In the genomic region with DNA sequence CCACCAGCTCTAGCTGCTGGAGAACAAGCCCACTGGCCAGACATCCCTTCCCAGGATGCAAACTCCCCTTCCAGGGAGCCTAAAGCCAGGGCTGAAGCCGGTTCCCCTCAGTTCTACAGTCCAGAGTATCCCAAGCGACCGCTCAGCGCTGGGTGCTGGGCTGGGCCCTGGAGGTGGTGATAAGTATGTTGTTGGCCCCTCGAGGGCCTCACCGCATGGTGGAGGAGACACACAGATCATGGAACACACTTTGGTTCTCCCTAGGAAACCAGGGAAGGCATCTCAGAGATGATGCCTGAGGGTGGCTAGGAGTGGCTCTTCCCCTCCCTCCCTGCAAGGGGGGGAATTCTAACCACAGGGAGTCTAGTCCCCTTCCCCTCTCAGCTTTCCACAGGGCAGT, we compare ENCODE assay signal across 29 cellular contexts. TPM values are rescaled to one million over a fixed set of nuclear protein-coding genes. Genes with fewer than 3 reads are reported as not detected.
DNase-seq lines count a peak whose midpoint lies in the region; ATAC-seq and TF ChIP-seq lines count a peak whose summit lies in the region.
"Had no signal": no experiment of that assay in that cellular context is flagged by ENCODE, and none has a peak within 500 bp of the region (broad histone marks: within the 10 kb centered on the region; RNA-seq: fewer than 3 reads in every experiment).

No MANE protein-coding gene starts in this region.

- no peaks in the 10 kb centered on the region for H3K9me3 Mint-ChIP-seq in GM23338
- H3K9me3 Mint-ChIP-seq: activated naive CD8-positive, alpha-beta T cell treated with anti-CD3 and anti-CD28 coated beads for 36 hours; HFFc6; stimulated activated memory B cell treated with anti-CD40 and anti-IgM and Interleukin-4, amounts not matched to agents 10 μg/mL and 1 μg/mL and 100 μg/mL, for 72 hours had no signal

- WGBS in HUES64 = 80% methylated on average over 6 of the region's 6 CpGs

- peak overlapping the region; percentile 89; the same call in 1 of the 2 replicates for H3K27ac Mint-ChIP-seq in GM23338
- H3K27ac Mint-ChIP-seq: activated CD4-positive, alpha-beta T cell treated with anti-CD3 and anti-CD28 coated beads for 36 hours; activated naive CD8-positive, alpha-beta T cell treated with anti-CD3 and anti-CD28 coated beads for 36 hours; HFFc6; naive thymus-derived CD4-positive, alpha-beta T cell; stimulated activated memory B cell treated with anti-CD40 and anti-IgM and Interleukin-4, amounts not matched to agents 10 μg/mL and 1 μg/mL and 100 μg/mL, for 72 hours had no signal

- H3K9ac ChIP-seq in HUES64 (ENCODE audit: low read depth, low read length) = peak overlapping the region; percentile 78; the same call in 1 of the 2 replicates
- H3K9ac ChIP-seq in iPS-15b (ENCODE audit: low read depth, low read length) = peak overlapping the region; percentile 83
- H3K9ac ChIP-seq: BLaER1 had no signal

- TF ChIP-seq CTCF in GM23338 (conservative IDR thresholded peaks at IDR 0.05; ENCODE audit: low read depth in 2 of 2) (no peak), osteoblast (IDR thresholded peaks at IDR 0.05; ENCODE audit: extremely low read depth, low read depth, low read length) (no peak)

- no peaks in the 10 kb centered on the region for H3K27me3 ChIP-seq in GM23338 (ENCODE audit: insufficient read depth)
- peaks cover 13% of the 10 kb centered on the region; the same call in 1 of the 2 replicates for H3K27me3 ChIP-seq in HUES64 (ENCODE audit: insufficient read depth, low read length)
- no peaks in the 10 kb centered on the region for H3K27me3 ChIP-seq in iPS-15b (ENCODE audit: control insufficient read depth, insufficient read depth, low read length)
- peaks cover 1% of the 10 kb centered on the region for H3K27me3 ChIP-seq in osteoblast (ENCODE audit: insufficient read depth, low read length)
- H3K27me3 ChIP-seq: BLaER1, breast epithelium, dorsolateral prefrontal cortex, upper lobe of right lung had no signal

- H2AFZ ChIP-seq in GM23338 (no peak overlapping the region), osteoblast (ENCODE audit: low read length) (no peak overlapping the region)

- peak overlapping the region; percentile 98 for H3K4me3 Mint-ChIP-seq in GM23338
- H3K4me3 Mint-ChIP-seq: activated CD4-positive, alpha-beta T cell treated with anti-CD3 and anti-CD28 coated beads for 36 hours; activated naive CD8-positive, alpha-beta T cell treated with anti-CD3 and anti-CD28 coated beads for 36 hours; HFFc6; naive thymus-derived CD4-positive, alpha-beta T cell; stimulated activated memory B cell treated with anti-CD40 and anti-IgM and Interleukin-4, amounts not matched to agents 10 μg/mL and 1 μg/mL and 100 μg/mL, for 72 hours had no signal

- H3K4me1 Mint-ChIP-seq in GM23338 = peaks cover 72% of the 10 kb centered on the region

- peaks cover 77% of the 10 kb centered on the region for H3K4me1 ChIP-seq in GM23338 (ENCODE audit: insufficient read depth)
- H3K4me1 ChIP-seq in HUES64 (ENCODE audit: insufficient read depth, low read length) = peaks cover 66% of the 10 kb centered on the region
- peaks cover 42% of the 10 kb centered on the region for H3K4me1 ChIP-seq in iPS-15b (ENCODE audit: control insufficient read depth, insufficient read depth, low read length)
- peaks cover 8% of the 10 kb centered on the region for H3K4me1 ChIP-seq in osteoblast (ENCODE audit: insufficient read depth, low read length)

- H3K27ac ChIP-seq in GM23338 (ENCODE audit: low read depth) = peak overlapping the region; percentile 79
- H3K27ac ChIP-seq in HUES64 (ENCODE audit: low read depth, low read length) = peak overlapping the region; percentile 45; the same call in 1 of the 2 replicates
- H3K27ac ChIP-seq in osteoblast (ENCODE audit: low read depth, low read length) = no peak overlapping the region
- H3K27ac ChIP-seq: BLaER1, upper lobe of right lung had no signal

- peaks cover 32% of the 10 kb centered on the region for H3K27me3 Mint-ChIP-seq in GM23338 (ENCODE audit: insufficient read depth, low read depth, poor library complexity)

- H4K20me1 ChIP-seq in GM23338 (replicated peaks; ENCODE audit: insufficient read depth) (peaks cover 86% of the 10 kb centered on the region), osteoblast (ENCODE audit: insufficient read depth, low read length) (no peaks in the 10 kb centered on the region)

- DNase-seq in GM23338 (ENCODE audit: low spot score) (no peak), osteoblast (ENCODE audit: insufficient read length, low spot score, missing footprints) (peak; percentile 56), AG08396 (ENCODE audit: low spot score) (no peak)
- DNase-seq: activated CD4-positive, alpha-beta T cell treated with anti-CD3 and anti-CD28 coated beads for 36 hours; activated naive CD8-positive, alpha-beta T cell treated with anti-CD3 and anti-CD28 coated beads for 36 hours; activated T-cell treated with anti-CD3 and anti-CD28 coated beads for 4 hours; anterior cingulate cortex; dorsolateral prefrontal cortex; esophagus squamous epithelium; foreskin melanocyte; HFFc6; left ventricle myocardium superior; midbrain; naive thymus-derived CD4-positive, alpha-beta T cell; NCI-H1436; NCI-H2081 treated with DMSO at 0.1 percent for 48 hours; NCI-H226; NCI-H69; SIG-M5; SW 1271; upper lobe of right lung had no signal

- H3K36me3 Mint-ChIP-seq in GM23338 (ENCODE audit: low read depth) = peaks cover 85% of the 10 kb centered on the region
- H3K36me3 Mint-ChIP-seq: activated naive CD8-positive, alpha-beta T cell treated with anti-CD3 and anti-CD28 coated beads for 36 hours; naive thymus-derived CD4-positive, alpha-beta T cell; stimulated activated memory B cell treated with anti-CD40 and anti-IgM and Interleukin-4, amounts not matched to agents 10 μg/mL and 1 μg/mL and 100 μg/mL, for 72 hours had no signal

- no peaks in the 10 kb centered on the region for H3K9me2 ChIP-seq in GM23338 (ENCODE audit: insufficient read depth)

- peaks cover 31% of the 10 kb centered on the region for H3K36me3 ChIP-seq in GM23338 (ENCODE audit: insufficient read depth)
- peaks cover 77% of the 10 kb centered on the region for H3K36me3 ChIP-seq in HUES64 (ENCODE audit: insufficient read depth, low read length)
- peaks cover 55% of the 10 kb centered on the region for H3K36me3 ChIP-seq in iPS-15b (ENCODE audit: control insufficient read depth, insufficient read depth, low read length)
- no peaks in the 10 kb centered on the region for H3K36me3 ChIP-seq in osteoblast (ENCODE audit: insufficient read depth, low read length)
- H3K36me3 ChIP-seq: breast epithelium, esophagus squamous epithelium, upper lobe of right lung had no signal

- H3K4me2 ChIP-seq in GM23338 (peak overlapping the region; percentile 100), osteoblast (ENCODE audit: insufficient read depth, low read length) (no peak overlapping the region)
- H3K4me2 ChIP-seq: BLaER1 had no signal

- H3K4me3 ChIP-seq in GM23338 (peak overlapping the region; percentile 99), HUES64 (ENCODE audit: low read length) (peak overlapping the region; percentile 97), iPS-15b (ENCODE audit: low read depth, low read length) (peak overlapping the region; percentile 99), osteoblast (ENCODE audit: insufficient read depth, low read length) (no peak overlapping the region)
- H3K4me3 ChIP-seq: BLaER1, breast epithelium, esophagus squamous epithelium, upper lobe of right lung had no signal

- H3F3A ChIP-seq in GM23338 (replicated peaks; ENCODE audit: low read depth) = peaks cover 64% of the 10 kb centered on the region

- H3K79me2 ChIP-seq in GM23338 (replicated peaks; ENCODE audit: insufficient read depth) (peaks cover 96% of the 10 kb centered on the region), osteoblast (ENCODE audit: insufficient read depth, low read length) (peaks cover 54% of the 10 kb centered on the region)

- H3K9me3 ChIP-seq in HUES64 (ENCODE audit: insufficient read depth, low read depth, low read length) = no peaks in the 10 kb centered on the region
- H3K9me3 ChIP-seq in iPS-15b (ENCODE audit: control insufficient read depth, insufficient read depth, low read length) = no peaks in the 10 kb centered on the region
- H3K9me3 ChIP-seq in osteoblast (ENCODE audit: low read depth, low read length) = no peaks in the 10 kb centered on the region
- H3K9me3 ChIP-seq: breast epithelium, esophagus squamous epithelium, upper lobe of right lung had no signal

- ATAC-seq in GM23338 = peak; percentile 3; the same call in 2 of the 3 replicates
- no peak for ATAC-seq in GM19023 (IDR thresholded peaks at IDR 0.05; ENCODE audit: unreplicated experiment)
- ATAC-seq in HG03342 (IDR thresholded peaks at IDR 0.05; ENCODE audit: unreplicated experiment) = no peak
- no peak for ATAC-seq in HG03378 (IDR thresholded peaks at IDR 0.05; ENCODE audit: unreplicated experiment)
- ATAC-seq: activated CD4-positive, alpha-beta T cell treated with anti-CD3 and anti-CD28 coated beads for 36 hours; left ventricle myocardium superior; naive thymus-derived CD4-positive, alpha-beta T cell; stimulated activated memory B cell treated with anti-CD40 and anti-IgM and Interleukin-4, amounts not matched to agents 10 μg/mL and 1 μg/mL and 100 μg/mL, for 72 hours; upper lobe of right lung had no signal

TF ChIP-seq in GM23338, 12 proteins besides CTCF, POLR2A, EP300 and RAD21 (continues in another document):
- no peak for TF ChIP-seq CREB1 (CRISPR knock-in tag; IDR thresholded peaks at IDR 0.05; ENCODE audit: low read depth)
- TF ChIP-seq EZH2 (IDR thresholded peaks at IDR 0.05; ENCODE audit: low read depth, unreplicated experiment) = no peak
- TF ChIP-seq, protein P1, sequence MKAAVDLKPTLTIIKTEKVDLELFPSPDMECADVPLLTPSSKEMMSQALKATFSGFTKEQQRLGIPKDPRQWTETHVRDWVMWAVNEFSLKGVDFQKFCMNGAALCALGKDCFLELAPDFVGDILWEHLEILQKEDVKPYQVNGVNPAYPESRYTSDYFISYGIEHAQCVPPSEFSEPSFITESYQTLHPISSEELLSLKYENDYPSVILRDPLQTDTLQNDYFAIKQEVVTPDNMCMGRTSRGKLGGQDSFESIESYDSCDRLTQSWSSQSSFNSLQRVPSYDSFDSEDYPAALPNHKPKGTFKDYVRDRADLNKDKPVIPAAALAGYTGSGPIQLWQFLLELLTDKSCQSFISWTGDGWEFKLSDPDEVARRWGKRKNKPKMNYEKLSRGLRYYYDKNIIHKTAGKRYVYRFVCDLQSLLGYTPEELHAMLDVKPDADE (IDR thresholded peaks at IDR 0.05) = no peak
- no peak for TF ChIP-seq EZH2phosphoT487 (IDR thresholded peaks at IDR 0.05; ENCODE audit: unreplicated experiment)
- TF ChIP-seq POLR2AphosphoS5 (IDR thresholded peaks at IDR 0.05; ENCODE audit: low read depth) = no peak; the same call in 1 of the 2 replicates
- TF ChIP-seq NANOG (IDR thresholded peaks at IDR 0.05; ENCODE audit: borderline replicate concordance) = no peak
- TF ChIP-seq ZNF114 (CRISPR knock-in tag; IDR thresholded peaks at IDR 0.05) = no peak
- no peak for TF ChIP-seq JUNB (IDR thresholded peaks at IDR 0.05; ENCODE audit: unreplicated experiment)

RNA-seq across cellular contexts. Expression of a gene that starts 4.4 kb away (rescaled TPM):
- 698 and 727 TPM in 2 replicates for total RNA-seq in GM23338 (2014; rRNA removed; shearing (Covaris generic))
- polyA plus RNA-seq in GM23338 (2016; fragmentation: Nextera tagmentation; extraction: Ambion mirVana) = 215 and 220 TPM in 2 replicates
- 315 TPM for polyA plus RNA-seq in HUES64 (2013, experiment 1 of 2)
- 331 TPM for polyA plus RNA-seq in HUES64 (2013, experiment 2 of 2)
- total RNA-seq in osteoblast = 0.88 and 1.4 TPM in 2 replicates

Comparison
In these comparisons a context has a peak if more than half of its experiments do, and no peak if none do; other contexts are left out.
1. RNA of a gene that starts 4.4 kb away (total RNA-seq): 698 to 727 TPM in GM23338; 0.88 to 1.4 TPM in osteoblast; every median in the first group is over 100 times any median in the second.